8 cellular contexts compared by ENCODE assay signal in the genomic region with DNA sequence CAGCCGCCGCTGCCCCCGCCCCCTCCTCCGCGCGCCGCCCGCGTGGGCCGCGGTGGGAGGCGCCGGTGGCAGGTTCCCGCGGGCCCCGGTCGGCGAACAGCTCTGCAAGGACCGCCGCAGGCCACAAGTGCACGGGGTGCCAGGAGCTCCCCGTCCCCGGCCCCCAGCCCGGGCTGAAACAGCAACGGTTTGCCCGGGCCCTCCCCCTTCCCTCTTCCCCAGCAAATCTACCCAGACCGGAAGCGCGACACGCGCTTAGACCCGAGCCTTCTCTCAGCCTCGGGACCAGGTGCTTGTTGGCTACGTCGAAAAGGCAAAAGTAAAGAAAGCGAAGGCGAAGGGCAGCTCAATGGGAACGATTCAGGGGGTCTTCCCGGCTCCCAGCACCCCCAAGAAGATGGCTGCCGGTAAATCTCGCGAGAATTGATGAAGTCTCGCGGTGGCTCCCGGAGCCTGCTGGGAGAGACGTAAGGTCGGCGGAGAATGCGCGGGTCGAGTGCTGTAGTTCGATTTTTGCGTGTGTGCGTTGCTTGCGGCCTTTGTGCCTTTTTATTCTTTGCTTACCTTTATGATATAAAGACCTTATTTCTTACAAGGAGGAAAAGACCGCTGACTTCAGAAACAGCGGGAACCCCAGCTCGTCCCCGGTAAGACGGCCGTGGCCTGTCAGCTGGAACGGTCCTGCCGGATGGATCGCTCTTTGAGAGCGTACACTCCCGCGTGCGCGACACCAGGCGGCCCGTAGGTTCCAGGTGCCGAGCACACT. TPM values are rescaled to one million over a fixed set of nuclear protein-coding genes. Genes with fewer than 3 reads are reported as not detected.
DNase-seq lines count a peak whose midpoint lies in the region; ATAC-seq, FAIRE-seq and TF ChIP-seq lines count a peak whose summit lies in the region.

A gene with protein sequence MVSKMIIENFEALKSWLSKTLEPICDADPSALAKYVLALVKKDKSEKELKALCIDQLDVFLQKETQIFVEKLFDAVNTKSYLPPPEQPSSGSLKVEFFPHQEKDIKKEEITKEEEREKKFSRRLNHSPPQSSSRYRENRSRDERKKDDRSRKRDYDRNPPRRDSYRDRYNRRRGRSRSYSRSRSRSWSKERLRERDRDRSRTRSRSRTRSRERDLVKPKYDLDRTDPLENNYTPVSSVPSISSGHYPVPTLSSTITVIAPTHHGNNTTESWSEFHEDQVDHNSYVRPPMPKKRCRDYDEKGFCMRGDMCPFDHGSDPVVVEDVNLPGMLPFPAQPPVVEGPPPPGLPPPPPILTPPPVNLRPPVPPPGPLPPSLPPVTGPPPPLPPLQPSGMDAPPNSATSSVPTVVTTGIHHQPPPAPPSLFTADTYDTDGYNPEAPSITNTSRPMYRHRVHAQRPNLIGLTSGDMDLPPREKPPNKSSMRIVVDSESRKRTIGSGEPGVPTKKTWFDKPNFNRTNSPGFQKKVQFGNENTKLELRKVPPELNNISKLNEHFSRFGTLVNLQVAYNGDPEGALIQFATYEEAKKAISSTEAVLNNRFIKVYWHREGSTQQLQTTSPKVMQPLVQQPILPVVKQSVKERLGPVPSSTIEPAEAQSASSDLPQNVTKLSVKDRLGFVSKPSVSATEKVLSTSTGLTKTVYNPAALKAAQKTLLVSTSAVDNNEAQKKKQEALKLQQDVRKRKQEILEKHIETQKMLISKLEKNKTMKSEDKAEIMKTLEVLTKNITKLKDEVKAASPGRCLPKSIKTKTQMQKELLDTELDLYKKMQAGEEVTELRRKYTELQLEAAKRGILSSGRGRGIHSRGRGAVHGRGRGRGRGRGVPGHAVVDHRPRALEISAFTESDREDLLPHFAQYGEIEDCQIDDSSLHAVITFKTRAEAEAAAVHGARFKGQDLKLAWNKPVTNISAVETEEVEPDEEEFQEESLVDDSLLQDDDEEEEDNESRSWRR (minus strand): TSS at position 425 of the 766 bp plus-strand sequence. CDS start 481 bp downstream, outside the sequence.

- CTCF ChIA-PET in endothelial cell of umbilical vein (lab: Charles Lee), result interaction anchor here (1.0 to 3.6 kb wide), 5 partner anchors 10 to 138 kb away, joined by 4 to 20 read pairs (median 12); no protein-coding TSS in a partner anchor

- no peaks in the 10 kb centered on the region for H3K27me3 ChIP-seq in HUES6 (ENCODE audit: control insufficient read depth, insufficient read depth, low read length)
- no peaks in the 10 kb centered on the region for H3K27me3 ChIP-seq in OCI-LY1 (ENCODE audit: insufficient read depth, low read length)
- no peaks in the 10 kb centered on the region for H3K27me3 ChIP-seq in endothelial cell of umbilical vein (ENCODE audit: control insufficient read depth in 2 of 2, insufficient read depth in 2 of 2, low read length in 2 of 2)

- BruUV-seq in endothelial cell of umbilical vein (replicated peaks; lab: Mats Ljungman, UMichigan), result TSS peak; percentile 90

- H3K36me3 ChIP-seq in HUES6 (ENCODE audit: control insufficient read depth, insufficient read depth, low read length), result 0 out of 2 replicates have a peak, but pooled peaks cover 6% of the 10 kb centered on the region
- H3K36me3 ChIP-seq in OCI-LY1 (ENCODE audit: insufficient read depth, low read length), result peaks cover 17% of the 10 kb centered on the region
- H3K36me3 ChIP-seq in endothelial cell of umbilical vein (ENCODE audit: control insufficient read depth in 2 of 2, extremely low read depth in 1 of 2, insufficient read depth in 2 of 2, low read length in 2 of 2), result no peaks in the 10 kb centered on the region

- peaks cover 57% of the 10 kb centered on the region for H3K79me2 ChIP-seq in OCI-LY1 (ENCODE audit: insufficient read depth, low read length)
- peaks cover 50% of the 10 kb centered on the region for H3K79me2 ChIP-seq in endothelial cell of umbilical vein (ENCODE audit: control insufficient read depth, insufficient read depth, low read length)

- no peak within 1 kb of the TSS for H2AFZ ChIP-seq in OCI-LY1 (ENCODE audit: low read length)
- peak within 1 kb of the TSS; percentile 26 for H2AFZ ChIP-seq in endothelial cell of umbilical vein (ENCODE audit: low read depth, low read length)

- intact Hi-C loops in endothelial cell of umbilical vein (cut with micrococcal nuclease), result loop anchor here (5.0 kb wide), 1 partner anchor 136 kb away; no protein-coding TSS in a partner anchor

- no peak for TF ChIP-seq CTCF in OCI-LY1 (IDR thresholded peaks at IDR 0.05; ENCODE audit: low read length)
- no peak for TF ChIP-seq CTCF in endothelial cell of umbilical vein (IDR thresholded peaks at IDR 0.05; ENCODE audit: extremely low read depth in 1 of 2, insufficient read depth in 1 of 2, low read depth in 1 of 2, low read length in 2 of 2)

- H3K4me3 ChIP-seq in HUES6 (ENCODE audit: low read depth, low read length) (peak within 1 kb of the TSS; percentile 96), OCI-LY1 (ENCODE audit: low read depth, low read length, poor library complexity, severe bottlenecking) (peak within 1 kb of the TSS; percentile 84), endothelial cell of umbilical vein (replicated peaks in 1 of 3; ENCODE audit: insufficient read depth in 1 of 3, low read depth in 1 of 3, low read length in 3 of 3) (peak within 1 kb of the TSS; percentile 89 to 99 (median 99))

- ATAC-seq in GM21423 (IDR thresholded peaks at IDR 0.05; ENCODE audit: unreplicated experiment), result peak; percentile 70

- H3K9me1 ChIP-seq in endothelial cell of umbilical vein (replicated peaks; ENCODE audit: control insufficient read depth, extremely low read depth, insufficient read depth, low read length), result no peaks in the 10 kb centered on the region

- H3K9ac ChIP-seq in HUES6 (ENCODE audit: low read length) (peak within 1 kb of the TSS; percentile 98), OCI-LY1 (ENCODE audit: low read length) (peak within 1 kb of the TSS; percentile 74), endothelial cell of umbilical vein (replicated peaks; ENCODE audit: extremely low read depth, insufficient read depth, low read length) (peak within 1 kb of the TSS; percentile 98)

- peak; percentile 84 for TF ChIP-seq POLR2A in endothelial cell of umbilical vein (IDR thresholded peaks at IDR 0.05; ENCODE audit: low read depth, low read length)

- H3K27ac ChIP-seq in HUES6 (ENCODE audit: low read depth, low read length) (peak within 1 kb of the TSS; percentile 94), OCI-LY1 (ENCODE audit: low read depth, low read length, poor library complexity, severe bottlenecking) (peak within 1 kb of the TSS; percentile 90), endothelial cell of umbilical vein (ENCODE audit: insufficient read depth, low read depth, low read length) (peak within 1 kb of the TSS; percentile 90)

- peak; percentile 92 for DNase-seq in Caki2 (ENCODE audit: low read depth)
- DNase-seq in activated CD8-positive, alpha-beta memory T cell treated with anti-CD3 and anti-CD28 coated beads, Interleukin-2, amount 50 U/mL, for 4 hours, result peak; percentile 94
- peak; percentile 95 for DNase-seq in endothelial cell of umbilical vein (ENCODE audit: low read depth, low spot score)
- DNase-seq in middle frontal gyrus (ENCODE audit: extremely low spot score, low spot score), result peak; percentile 86
- DNase-seq in stimulated activated CD8-positive, alpha-beta memory T cell treated with anti-CD3 and anti-CD28 coated beads, Interleukin-2, amount 100 ng/mL, for 48 hours (ENCODE audit: low read depth in 2 of 2), result peak; percentile 79 to 89

- in situ Hi-C loops in Caki2 (cut with HindIII; ENCODE audit: low pct_unique_long_range_greater_than_20kb, low sequenced_read_pairs), result no loop called here

- peak; percentile 95 for FAIRE-seq in endothelial cell of umbilical vein (lab: Jason Lieb, UNC)

- no peaks in the 10 kb centered on the region for H3K9me3 ChIP-seq in HUES6 (ENCODE audit: control insufficient read depth, insufficient read depth, low read depth, low read length)
- no peaks in the 10 kb centered on the region for H3K9me3 ChIP-seq in OCI-LY1 (ENCODE audit: low read length)
- H3K9me3 ChIP-seq in endothelial cell of umbilical vein (replicated peaks; ENCODE audit: control insufficient read depth, insufficient read depth, low read length), result no peaks in the 10 kb centered on the region

- dilution Hi-C loops in endothelial cell of umbilical vein (cut with MboI; ENCODE audit: extremely low pct_ligation_motif_present, low sequenced_read_pairs), result no loop called here

- H3K4me2 ChIP-seq in OCI-LY1 (ENCODE audit: low read length), result peak within 1 kb of the TSS; percentile 79
- H3K4me2 ChIP-seq in endothelial cell of umbilical vein (ENCODE audit: insufficient read depth, low read length), result peak within 1 kb of the TSS; percentile 96

- H3K4me1 ChIP-seq in HUES6 (ENCODE audit: control insufficient read depth, insufficient read depth, low read length), result peaks cover 35% of the 10 kb centered on the region
- H3K4me1 ChIP-seq in OCI-LY1 (ENCODE audit: insufficient read depth, low read length, severe bottlenecking), result peaks cover 48% of the 10 kb centered on the region
- peaks cover 40% of the 10 kb centered on the region for H3K4me1 ChIP-seq in endothelial cell of umbilical vein (ENCODE audit: control insufficient read depth, extremely low read depth, insufficient read depth, low read length)

- H3K9me2 ChIP-seq in OCI-LY1 (ENCODE audit: low read depth, low read length), result no peaks in the 10 kb centered on the region

- H3F3A ChIP-seq in OCI-LY1 (ENCODE audit: insufficient read depth, low read length), result no peaks in the 10 kb centered on the region

- POLR2A ChIA-PET in endothelial cell of umbilical vein (lab: Charles Lee), result interaction anchor here (1.0 kb wide), 1 partner anchor 801 kb away, joined by 4 read pairs; no protein-coding TSS in a partner anchor

- H4K20me1 ChIP-seq in OCI-LY1 (ENCODE audit: insufficient read depth, low read length), result no peaks in the 10 kb centered on the region
- peaks cover 4% of the 10 kb centered on the region for H4K20me1 ChIP-seq in endothelial cell of umbilical vein (replicated peaks; ENCODE audit: control insufficient read depth, extremely low read depth, insufficient read depth, low read length)

TF ChIP-seq in endothelial cell of umbilical vein, 7 proteins besides CTCF, POLR2A, EP300 and RAD21:
- TF ChIP-seq GATA2 (IDR thresholded peaks at IDR 0.05; ENCODE audit: insufficient read depth, insufficient read length, low read depth, low read length), result no peak
- TF ChIP-seq POLR2AphosphoS5 (IDR thresholded peaks at IDR 0.05; ENCODE audit: insufficient read depth, low read depth, low read length), result peak; percentile 78
- peak; percentile 49 for TF ChIP-seq MYC (IDR thresholded peaks at IDR 0.05; ENCODE audit: low read depth, low read length)
TF ChIP-seq in endothelial cell of umbilical vein: peak in this region for 2.

RNA-seq across cellular contexts. Expression of the gene that starts here (rescaled TPM):
- total RNA-seq in Caki2 (2014; rRNA removed; shearing (Covaris generic); ENCODE audit: low replicate concordance), result 9.9 and 10.8 TPM in 2 replicates
- total RNA-seq in endothelial cell of umbilical vein, result 43.7 and 54.3 TPM in 2 replicates
- polyA plus RNA-seq in endothelial cell of umbilical vein, result 10.8 and 14.8 TPM in 2 replicates
- 11.4 TPM in 2 replicates for polyA plus RNA-seq in endothelial cell of umbilical vein (2011; cell fraction: cytosol; rRNA removed)
- polyA plus RNA-seq in endothelial cell of umbilical vein (2011; cell fraction: nucleus; rRNA removed), result 90.4 and 116 TPM in 2 replicates
- polyA plus RNA-seq in endothelial cell of umbilical vein (2012), result 24.6 and 33.1 TPM in 2 replicates
- polyA minus RNA-seq in endothelial cell of umbilical vein, result 21.7 and 25.3 TPM in 2 replicates
- 17.1 TPM for polyA minus RNA-seq in endothelial cell of umbilical vein (2011; cell fraction: cytosol; rRNA and poly(A)+ RNA removed)
- polyA minus RNA-seq in endothelial cell of umbilical vein (2011; cell fraction: nucleus; rRNA and poly(A)+ RNA removed), result 69.9 and 97.4 TPM in 2 replicates

Comparison
In these comparisons a context has a peak if more than half of its experiments do, and no peak if none do; other contexts are left out.
1. Peak in every context shown above with its lines: DNase-seq, ATAC-seq, H3K4me3 ChIP-seq and H3K27ac ChIP-seq.